Comparison of ENCODE assay signal across 2 cellular contexts in the genomic region with DNA sequence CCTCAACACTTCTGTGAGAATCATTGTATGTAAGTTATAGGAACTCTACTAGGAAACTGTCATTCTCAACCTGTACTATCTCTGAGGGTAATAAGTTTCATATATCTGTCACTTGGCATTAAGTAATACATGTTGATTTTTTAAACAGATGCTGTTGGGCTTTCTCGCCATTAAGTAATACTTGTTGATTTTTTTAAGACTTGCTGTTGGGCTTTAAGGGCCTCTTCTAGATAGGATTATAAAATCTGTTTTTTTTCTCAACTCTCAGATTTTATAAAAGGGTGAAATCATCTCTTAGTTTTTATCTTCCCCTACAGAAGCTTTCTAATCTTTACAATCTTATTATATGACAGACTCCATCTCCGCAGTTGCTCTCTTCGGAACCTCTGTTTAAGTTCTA.
TF ChIP-seq lines count a peak whose summit lies in the region.

No MANE protein-coding gene starts in this region.

TF ChIP-seq in HEK293T, 16 proteins besides CTCF, POLR2A, EP300 and RAD21:
- TF ChIP-seq FOXA1 (IDR thresholded peaks at IDR 0.05) (no peak), L3MBTL2 (conservative IDR thresholded peaks at IDR 0.05) (no peak)
- TF ChIP-seq, protein P1, sequence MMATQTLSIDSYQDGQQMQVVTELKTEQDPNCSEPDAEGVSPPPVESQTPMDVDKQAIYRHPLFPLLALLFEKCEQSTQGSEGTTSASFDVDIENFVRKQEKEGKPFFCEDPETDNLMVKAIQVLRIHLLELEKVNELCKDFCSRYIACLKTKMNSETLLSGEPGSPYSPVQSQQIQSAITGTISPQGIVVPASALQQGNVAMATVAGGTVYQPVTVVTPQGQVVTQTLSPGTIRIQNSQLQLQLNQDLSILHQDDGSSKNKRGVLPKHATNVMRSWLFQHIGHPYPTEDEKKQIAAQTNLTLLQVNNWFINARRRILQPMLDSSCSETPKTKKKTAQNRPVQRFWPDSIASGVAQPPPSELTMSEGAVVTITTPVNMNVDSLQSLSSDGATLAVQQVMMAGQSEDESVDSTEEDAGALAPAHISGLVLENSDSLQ (IDR thresholded peaks at IDR 0.05): peak; percentile 31; the same call in 1 of the 2 replicates

TF ChIP-seq in GM12878, 131 proteins besides CTCF, POLR2A, EP300 and RAD21:
- TF ChIP-seq, protein P2, sequence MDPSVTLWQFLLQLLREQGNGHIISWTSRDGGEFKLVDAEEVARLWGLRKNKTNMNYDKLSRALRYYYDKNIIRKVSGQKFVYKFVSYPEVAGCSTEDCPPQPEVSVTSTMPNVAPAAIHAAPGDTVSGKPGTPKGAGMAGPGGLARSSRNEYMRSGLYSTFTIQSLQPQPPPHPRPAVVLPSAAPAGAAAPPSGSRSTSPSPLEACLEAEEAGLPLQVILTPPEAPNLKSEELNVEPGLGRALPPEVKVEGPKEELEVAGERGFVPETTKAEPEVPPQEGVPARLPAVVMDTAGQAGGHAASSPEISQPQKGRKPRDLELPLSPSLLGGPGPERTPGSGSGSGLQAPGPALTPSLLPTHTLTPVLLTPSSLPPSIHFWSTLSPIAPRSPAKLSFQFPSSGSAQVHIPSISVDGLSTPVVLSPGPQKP (IDR thresholded peaks at IDR 0.05; ENCODE audit: low read depth, low read length): no peak
- TF ChIP-seq SUPT20H (IDR thresholded peaks at IDR 0.05; ENCODE audit: borderline replicate concordance, control insufficient read depth, low read depth, low read length) (no peak), EED (IDR thresholded peaks at IDR 0.05; ENCODE audit: low read depth) (no peak), SREBF2 (IDR thresholded peaks at IDR 0.05; ENCODE audit: low read length) (no peak), IRF4 (IDR thresholded peaks at IDR 0.05; ENCODE audit: low read depth, low read length) (no peak), TCF3 (IDR thresholded peaks at IDR 0.05; ENCODE audit: borderline replicate concordance, insufficient read depth, low read depth, low read length) (no peak), FOS (IDR thresholded peaks at IDR 0.05; ENCODE audit: borderline replicate concordance, extremely low read depth, insufficient read length) (no peak), EGR1 (IDR thresholded peaks at IDR 0.05; ENCODE audit: borderline replicate concordance in 1 of 2, low read depth in 2 of 2, low read length in 2 of 2) (no peak), POLR2AphosphoS5 (IDR thresholded peaks at IDR 0.05; ENCODE audit: low read length) (no peak), YY1 (IDR thresholded peaks at IDR 0.05; ENCODE audit: low read depth, low read length) (no peak), ZNF622 (IDR thresholded peaks at IDR 0.05) (no peak), SPI1 (IDR thresholded peaks at IDR 0.05; ENCODE audit: borderline replicate concordance, insufficient read depth, low read depth, low read length) (no peak)
- TF ChIP-seq, protein P3, sequence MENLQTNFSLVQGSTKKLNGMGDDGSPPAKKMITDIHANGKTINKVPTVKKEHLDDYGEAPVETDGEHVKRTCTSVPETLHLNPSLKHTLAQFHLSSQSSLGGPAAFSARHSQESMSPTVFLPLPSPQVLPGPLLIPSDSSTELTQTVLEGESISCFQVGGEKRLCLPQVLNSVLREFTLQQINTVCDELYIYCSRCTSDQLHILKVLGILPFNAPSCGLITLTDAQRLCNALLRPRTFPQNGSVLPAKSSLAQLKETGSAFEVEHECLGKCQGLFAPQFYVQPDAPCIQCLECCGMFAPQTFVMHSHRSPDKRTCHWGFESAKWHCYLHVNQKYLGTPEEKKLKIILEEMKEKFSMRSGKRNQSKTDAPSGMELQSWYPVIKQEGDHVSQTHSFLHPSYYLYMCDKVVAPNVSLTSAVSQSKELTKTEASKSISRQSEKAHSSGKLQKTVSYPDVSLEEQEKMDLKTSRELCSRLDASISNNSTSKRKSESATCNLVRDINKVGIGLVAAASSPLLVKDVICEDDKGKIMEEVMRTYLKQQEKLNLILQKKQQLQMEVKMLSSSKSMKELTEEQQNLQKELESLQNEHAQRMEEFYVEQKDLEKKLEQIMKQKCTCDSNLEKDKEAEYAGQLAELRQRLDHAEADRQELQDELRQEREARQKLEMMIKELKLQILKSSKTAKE (IDR thresholded peaks at IDR 0.05; ENCODE audit: low read depth, poor library complexity, severe bottlenecking): no peak
